ENCODE assay signal across 1 cellular context in genomic region chr9:136944094-136944518, GRCh38.
TF ChIP-seq lines count a peak whose summit lies in the region.

No MANE protein-coding gene starts in this region.

TF ChIP-seq in GM12878, 131 proteins besides CTCF, POLR2A, EP300 and RAD21 (continued from another document and continues in another):
- TF ChIP-seq ZNF592 (IDR thresholded peaks at IDR 0.05) (no peak), LARP7 (IDR thresholded peaks at IDR 0.05) (peak; percentile 99), REST (IDR thresholded peaks at IDR 0.05; ENCODE audit: low read depth, low read length) (no peak), ZBTB11 (CRISPR knock-in tag; IDR thresholded peaks at IDR 0.05) (0 out of 2 replicates have a peak, but pooled peaks have one; percentile 12), NFYA (IDR thresholded peaks at IDR 0.05; ENCODE audit: borderline replicate concordance, low read depth, low read length) (no peak), CUX1 (IDR thresholded peaks at IDR 0.05; ENCODE audit: insufficient replicate concordance, low read depth, low read length) (no peak), ZNF274 (IDR thresholded peaks at IDR 0.05; ENCODE audit: insufficient read depth, insufficient read length) (no peak), PKNOX1 (IDR thresholded peaks at IDR 0.05) (no peak), EZH2 (IDR thresholded peaks at IDR 0.05; ENCODE audit: borderline replicate concordance, control insufficient read depth, low read depth, low read length) (no peak), ASH2L (IDR thresholded peaks at IDR 0.05; ENCODE audit: borderline replicate concordance, low read depth) (0 out of 2 replicates have a peak, but pooled peaks have one; percentile 42), FOS (IDR thresholded peaks at IDR 0.05; ENCODE audit: borderline replicate concordance, extremely low read depth, insufficient read length) (no peak), TBL1XR1 (IDR thresholded peaks at IDR 0.05; ENCODE audit: low read depth, low read length) (no peak), SMC3 (IDR thresholded peaks at IDR 0.05; ENCODE audit: borderline replicate concordance, low read length) (no peak), WRNIP1 (IDR thresholded peaks at IDR 0.05; ENCODE audit: borderline replicate concordance, low read depth, low read length) (no peak), ATF7 (IDR thresholded peaks at IDR 0.05; ENCODE audit: low read depth) (no peak), ESRRA (IDR thresholded peaks at IDR 0.05; ENCODE audit: low read length) (no peak), FOXM1 (IDR thresholded peaks at IDR 0.05; ENCODE audit: low read depth, low read length) (no peak), RELB (IDR thresholded peaks at IDR 0.05; ENCODE audit: low read depth) (no peak), EGR1 (IDR thresholded peaks at IDR 0.05; ENCODE audit: borderline replicate concordance in 1 of 2, low read depth in 2 of 2, low read length in 2 of 2) (no peak), PML (IDR thresholded peaks at IDR 0.05; ENCODE audit: low read length) (no peak), MEF2B (IDR thresholded peaks at IDR 0.05; ENCODE audit: partially characterized antibody, poor library complexity, severe bottlenecking) (no peak), ZBTB33 (IDR thresholded peaks at IDR 0.05) (no peak), MYB (IDR thresholded peaks at IDR 0.05; ENCODE audit: borderline replicate concordance, low read depth, low read length) (no peak), TCF7 (IDR thresholded peaks at IDR 0.05; ENCODE audit: borderline replicate concordance) (no peak), DPF2 (IDR thresholded peaks at IDR 0.05) (no peak; the same call in 1 of the 2 replicates), RAD51 (IDR thresholded peaks at IDR 0.05) (no peak), ZNF24 (IDR thresholded peaks at IDR 0.05) (no peak), MAX (IDR thresholded peaks at IDR 0.05; ENCODE audit: low read depth, low read length) (no peak), KAT2A (conservative IDR thresholded peaks at IDR 0.05; ENCODE audit: control insufficient read depth, low read depth, low read length) (no peak), ZSCAN29 (IDR thresholded peaks at IDR 0.05) (peak; percentile 36; the same call in 1 of the 2 replicates), CHD1 (IDR thresholded peaks at IDR 0.05; ENCODE audit: low read depth, low read length) (no peak), CHD4 (IDR thresholded peaks at IDR 0.05) (no peak), BMI1 (IDR thresholded peaks at IDR 0.05; ENCODE audit: borderline replicate concordance) (no peak), NR2C2 (IDR thresholded peaks at IDR 0.05; ENCODE audit: borderline replicate concordance, control insufficient read depth, insufficient read length, low read depth) (no peak), HCFC1 (IDR thresholded peaks at IDR 0.05; ENCODE audit: low read length) (no peak), YY1 (IDR thresholded peaks at IDR 0.05; ENCODE audit: low read depth, low read length) (0 out of 2 replicates have a peak, but pooled peaks have one; percentile 5)
